1 cellular context compared by ENCODE assay signal in the genomic region with DNA sequence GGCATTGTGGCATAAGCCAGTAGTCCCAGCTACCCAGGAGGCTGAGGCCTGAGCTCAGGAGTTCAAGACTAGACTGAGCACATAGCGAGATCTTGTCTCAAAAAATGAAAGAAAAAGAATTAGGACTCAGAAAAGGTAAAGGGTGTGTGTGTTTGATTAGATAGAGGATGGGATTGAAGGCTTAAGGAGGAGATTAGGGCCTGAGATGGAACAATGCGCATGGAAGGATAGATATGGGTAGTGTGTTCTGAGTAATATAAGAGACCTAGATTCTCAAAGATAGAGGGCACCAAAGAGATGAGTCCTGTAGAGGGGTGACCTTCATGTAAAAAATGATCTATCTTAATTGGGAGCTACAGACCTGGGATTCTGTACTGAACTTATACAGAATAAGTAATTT.
TF ChIP-seq lines count a peak whose summit lies in the region.

No MANE protein-coding gene starts in this region.

TF ChIP-seq in GM12878, 131 proteins besides CTCF, POLR2A, EP300 and RAD21:
- no peak; the same call in 1 of the 2 replicates for TF ChIP-seq SMC3 (IDR thresholded peaks at IDR 0.05; ENCODE audit: borderline replicate concordance, low read length)
- no peak for TF ChIP-seq RAD51 (IDR thresholded peaks at IDR 0.05)
- TF ChIP-seq, protein P1, sequence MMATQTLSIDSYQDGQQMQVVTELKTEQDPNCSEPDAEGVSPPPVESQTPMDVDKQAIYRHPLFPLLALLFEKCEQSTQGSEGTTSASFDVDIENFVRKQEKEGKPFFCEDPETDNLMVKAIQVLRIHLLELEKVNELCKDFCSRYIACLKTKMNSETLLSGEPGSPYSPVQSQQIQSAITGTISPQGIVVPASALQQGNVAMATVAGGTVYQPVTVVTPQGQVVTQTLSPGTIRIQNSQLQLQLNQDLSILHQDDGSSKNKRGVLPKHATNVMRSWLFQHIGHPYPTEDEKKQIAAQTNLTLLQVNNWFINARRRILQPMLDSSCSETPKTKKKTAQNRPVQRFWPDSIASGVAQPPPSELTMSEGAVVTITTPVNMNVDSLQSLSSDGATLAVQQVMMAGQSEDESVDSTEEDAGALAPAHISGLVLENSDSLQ (IDR thresholded peaks at IDR 0.05), result no peak
- no peak for TF ChIP-seq TAF1 (IDR thresholded peaks at IDR 0.05; ENCODE audit: borderline replicate concordance, low read depth, low read length)
- no peak for TF ChIP-seq ZBED1 (IDR thresholded peaks at IDR 0.05; ENCODE audit: borderline replicate concordance)
- no peak for TF ChIP-seq STAT1 (conservative IDR thresholded peaks at IDR 0.05)
- no peak for TF ChIP-seq ZNF207 (IDR thresholded peaks at IDR 0.05; ENCODE audit: borderline replicate concordance)
- TF ChIP-seq MYB (IDR thresholded peaks at IDR 0.05; ENCODE audit: borderline replicate concordance, low read depth, low read length), result no peak
